ENCODE assay signal across 10 cellular contexts in genomic region chr1:42934541-42935312, GRCh38. TPM values are rescaled to one million over a fixed set of nuclear protein-coding genes. Genes with fewer than 3 reads are reported as not detected.
DNase-seq lines count a peak whose midpoint lies in the region; ATAC-seq and TF ChIP-seq lines count a peak whose summit lies in the region.
"Had no signal": no experiment of that assay in that cellular context is flagged by ENCODE, and none has a peak within 500 bp of the region (broad histone marks: within the 10 kb centered on the region; RNA-seq: fewer than 3 reads in every experiment).

No MANE protein-coding gene starts in this region.

- no peak overlapping the region for H3K4me3 ChIP-seq in CD8-positive, alpha-beta memory T cell (ENCODE audit: low read length)
- no peak overlapping the region for H3K4me3 ChIP-seq in PC-3 (ENCODE audit: low read length)
- H3K4me3 ChIP-seq: ascending aorta had no signal

- peaks cover 99% of the 10 kb centered on the region for H3K4me1 ChIP-seq in CD8-positive, alpha-beta memory T cell (ENCODE audit: insufficient read depth, low read length)
- peaks cover 82% of the 10 kb centered on the region for H3K4me1 ChIP-seq in PC-3 (ENCODE audit: insufficient read depth, low read length)

- H3K27me3 ChIP-seq in CD8-positive, alpha-beta memory T cell (ENCODE audit: insufficient read depth, low read length, poor library complexity, severe bottlenecking) = no peaks in the 10 kb centered on the region
- no peaks in the 10 kb centered on the region for H3K27me3 ChIP-seq in PC-3 (ENCODE audit: low read length)
- H3K27me3 ChIP-seq: ascending aorta had no signal

- CTCF ChIA-PET in CD8-positive, alpha-beta memory T cell (lab: Charles Lee) = interaction anchor here (1.0 to 4.9 kb wide), 7 partner anchors 11 to 139 kb away, joined by 3 to 26 read pairs (median 4); no protein-coding TSS in a partner anchor
- CTCF ChIA-PET in PC-3 (lab: Charles Lee) = no interaction called here

- no peak overlapping the region for H2AFZ ChIP-seq in PC-3 (ENCODE audit: low read length)

- H3K27ac Mint-ChIP-seq in CD8-positive, alpha-beta memory T cell = peak overlapping the region; percentile 89 to 99 (median 96)
- peak overlapping the region; percentile 23 for H3K27ac Mint-ChIP-seq in osteocyte (ENCODE audit: unreplicated experiment)

- TF ChIP-seq CTCF in PC-3 (conservative IDR thresholded peaks at IDR 0.05; ENCODE audit: low read depth, low read length) (no peak), osteocyte (IDR thresholded peaks at IDR 0.05) (no peak), omental fat pad (IDR thresholded peaks at IDR 0.05) (no peak)

- peak overlapping the region; percentile 34 to 66 (median 49) for H3K4me3 Mint-ChIP-seq in CD8-positive, alpha-beta memory T cell
- no peak overlapping the region for H3K4me3 Mint-ChIP-seq in osteocyte (ENCODE audit: unreplicated experiment)

- no peaks in the 10 kb centered on the region for H3K9me3 ChIP-seq in CD8-positive, alpha-beta memory T cell (ENCODE audit: low read length)
- no peaks in the 10 kb centered on the region for H3K9me3 ChIP-seq in PC-3 (ENCODE audit: low read length)
- H3K9me3 ChIP-seq: ascending aorta had no signal

- no peaks in the 10 kb centered on the region for H4K20me1 ChIP-seq in PC-3 (ENCODE audit: low read length)

- H3K9me3 Mint-ChIP-seq in CD8-positive, alpha-beta memory T cell = no peaks in the 10 kb centered on the region
- H3K9me3 Mint-ChIP-seq in osteocyte (ENCODE audit: unreplicated experiment) = no peaks in the 10 kb centered on the region

- no TSS peak for BruUV-seq in PC-3 (replicated peaks; lab: Mats Ljungman, UMichigan)

- H3K27me3 Mint-ChIP-seq in CD8-positive, alpha-beta memory T cell = peaks cover 0 to 3% of the 10 kb centered on the region in 2 donors
- no peaks in the 10 kb centered on the region for H3K27me3 Mint-ChIP-seq in osteocyte (ENCODE audit: unreplicated experiment)

- no peaks in the 10 kb centered on the region for H3K9me2 ChIP-seq in PC-3 (replicated peaks; ENCODE audit: low read length)

- H3K4me2 ChIP-seq in PC-3 (ENCODE audit: low read length) = no peak overlapping the region

- peaks cover 94 to 98% (median 97%) of the 10 kb centered on the region in 3 donors for H3K4me1 Mint-ChIP-seq in CD8-positive, alpha-beta memory T cell
- H3K4me1 Mint-ChIP-seq in osteocyte (ENCODE audit: unreplicated experiment) = peaks cover 65% of the 10 kb centered on the region

- POLR2A ChIA-PET in CD8-positive, alpha-beta memory T cell (lab: Charles Lee) = interaction anchor here (1.0 to 1.9 kb wide), 5 partner anchors 18 to 27 kb away, joined by 3 to 9 read pairs (median 4); no protein-coding TSS in a partner anchor
- POLR2A ChIA-PET in PC-3 (lab: Charles Lee; ENCODE audit: unreplicated experiment) = no interaction called here

- H3K79me2 ChIP-seq in PC-3 (ENCODE audit: low read length) = peaks cover 64% of the 10 kb centered on the region

- ATAC-seq in PC-3 (no peak), HG03095 (IDR thresholded peaks at IDR 0.05; ENCODE audit: unreplicated experiment) (no peak), omental fat pad (ENCODE audit: low FRiP score) (no peak)

- no peak overlapping the region for H3K9ac ChIP-seq in PC-3 (ENCODE audit: low read length)

- H3F3A ChIP-seq in PC-3 (ENCODE audit: low read length, unreplicated experiment) = peaks cover 7% of the 10 kb centered on the region

- H3K27ac ChIP-seq in CD8-positive, alpha-beta memory T cell (ENCODE audit: low read depth, low read length) = peak overlapping the region; percentile 62
- peak overlapping the region; percentile 99; the same call in 1 of the 2 replicates for H3K27ac ChIP-seq in PC-3 (ENCODE audit: low read length)
- H3K27ac ChIP-seq in cingulate gyrus (ENCODE audit: low read depth, low read length) = peak overlapping the region; percentile 21

- peaks cover 0 to 62% (median 6%) of the 10 kb centered on the region in 3 donors for H3K36me3 Mint-ChIP-seq in CD8-positive, alpha-beta memory T cell
- H3K36me3 Mint-ChIP-seq in osteocyte (ENCODE audit: unreplicated experiment) = peaks cover 48% of the 10 kb centered on the region

- intact Hi-C loops in PC-3 (cut with micrococcal nuclease) = no loop called here

- H3K36me3 ChIP-seq in CD8-positive, alpha-beta memory T cell (ENCODE audit: insufficient read depth, low read length) = peaks cover 21% of the 10 kb centered on the region
- peaks cover 72% of the 10 kb centered on the region for H3K36me3 ChIP-seq in PC-3 (ENCODE audit: low read depth, low read length)

- DNase-seq in CD8-positive, alpha-beta memory T cell = peak in 1 of 5 donors; percentile 43
- DNase-seq in PC-3 (no peak), osteocyte (ENCODE audit: extremely low spot score, unreplicated experiment) (no peak), omental fat pad (ENCODE audit: low spot score) (no peak), NCI-H2227 (lab: John Stamatoyannopoulos, UW; ENCODE audit: unreplicated experiment) (no peak), DMS153 (lab: John Stamatoyannopoulos, UW) (no peak)
- DNase-seq: NCI-H2171 had no signal

RNA-seq across cellular contexts. Expression of gene SLC2A1, which starts 23.9 kb away (rescaled TPM):
- total RNA-seq in CD8-positive, alpha-beta memory T cell = 100 to 1,000 TPM; 103 to 108 TPM
- 42.6 TPM for polyA plus RNA-seq in CD8-positive, alpha-beta memory T cell
- total RNA-seq in PC-3 (2014; rRNA removed) = 245 and 264 TPM in 2 replicates
- 200 and 236 TPM in 2 replicates for total RNA-seq in osteocyte
- total RNA-seq in omental fat pad = 10 to 100 TPM; 13.4 to 71.5 (median 48.0) TPM

Comparison
In these comparisons a context has a peak if more than half of its experiments do, and no peak if none do; other contexts are left out.
1. H3K27ac ChIP-seq: peak in every context shown above with its lines; median percentile 99 in PC-3; 62 in CD8-positive, alpha-beta memory T cell; 21 in cingulate gyrus.